1 cellular context compared by ENCODE assay signal in the genomic region with DNA sequence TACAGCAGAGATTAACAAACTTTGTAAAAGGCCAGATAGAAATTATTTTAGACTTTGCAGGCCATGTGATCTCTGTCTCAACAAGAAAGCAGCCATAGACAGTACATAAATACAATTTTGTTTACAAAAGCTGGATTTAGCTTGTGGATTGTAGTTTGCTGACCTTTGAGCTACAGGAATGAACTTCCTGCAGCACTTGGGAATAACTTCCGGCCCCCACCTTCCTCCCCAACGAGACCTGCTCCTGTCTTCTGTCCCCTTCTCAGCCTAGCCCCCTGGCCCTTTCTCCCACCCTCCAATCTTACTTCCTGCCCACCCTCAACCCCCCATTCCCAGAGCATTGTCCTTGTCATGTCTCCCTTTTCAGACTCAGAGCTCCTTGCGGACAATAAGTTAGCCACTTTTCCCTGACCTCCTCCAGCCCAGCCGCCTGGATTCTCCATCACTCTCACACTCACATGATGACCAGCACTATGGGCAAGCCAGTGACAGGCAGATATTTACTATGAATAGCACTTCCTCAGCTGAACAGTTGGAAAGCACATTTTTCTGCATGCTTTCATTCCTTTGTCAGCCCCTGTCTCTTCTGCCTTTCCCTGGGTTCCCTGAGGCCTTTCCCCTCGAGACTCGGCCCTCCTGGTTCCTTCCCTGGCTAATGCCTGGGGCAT.
TF ChIP-seq lines count a peak whose summit lies in the region.

No MANE protein-coding gene starts in this region.

TF ChIP-seq in HepG2, 621 proteins besides CTCF, POLR2A, EP300 and RAD21:
- TF ChIP-seq HNF4G (IDR thresholded peaks at IDR 0.05; ENCODE audit: borderline replicate concordance, low read depth, low read length) (peak; percentile 30; the same call in 1 of the 2 replicates), HNF4G (CRISPR knock-in tag; IDR thresholded peaks at IDR 0.05; ENCODE audit: borderline replicate concordance, low read depth) (no peak), ZNF530 (CRISPR knock-in tag; IDR thresholded peaks at IDR 0.05; ENCODE audit: low read depth) (no peak), GABPA (IDR thresholded peaks at IDR 0.05; ENCODE audit: low read depth, low read length) (peak; percentile 58), GABPA (CRISPR knock-in tag; IDR thresholded peaks at IDR 0.05; ENCODE audit: low read depth) (peak; percentile 87), HNF4A (CRISPR knock-in tag; IDR thresholded peaks at IDR 0.05) (peak; percentile 45), NR2C2 (CRISPR knock-in tag; IDR thresholded peaks at IDR 0.05; ENCODE audit: borderline replicate concordance) (peak; percentile 70), GABPB1 (CRISPR knock-in tag; IDR thresholded peaks at IDR 0.05) (peak; percentile 71), JUN (CRISPR knock-in tag; IDR thresholded peaks at IDR 0.05) (no peak), AKAP8 (CRISPR knock-in tag; IDR thresholded peaks at IDR 0.05) (no peak)
- TF ChIP-seq, protein P1, sequence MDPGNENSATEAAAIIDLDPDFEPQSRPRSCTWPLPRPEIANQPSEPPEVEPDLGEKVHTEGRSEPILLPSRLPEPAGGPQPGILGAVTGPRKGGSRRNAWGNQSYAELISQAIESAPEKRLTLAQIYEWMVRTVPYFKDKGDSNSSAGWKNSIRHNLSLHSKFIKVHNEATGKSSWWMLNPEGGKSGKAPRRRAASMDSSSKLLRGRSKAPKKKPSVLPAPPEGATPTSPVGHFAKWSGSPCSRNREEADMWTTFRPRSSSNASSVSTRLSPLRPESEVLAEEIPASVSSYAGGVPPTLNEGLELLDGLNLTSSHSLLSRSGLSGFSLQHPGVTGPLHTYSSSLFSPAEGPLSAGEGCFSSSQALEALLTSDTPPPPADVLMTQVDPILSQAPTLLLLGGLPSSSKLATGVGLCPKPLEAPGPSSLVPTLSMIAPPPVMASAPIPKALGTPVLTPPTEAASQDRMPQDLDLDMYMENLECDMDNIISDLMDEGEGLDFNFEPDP (CRISPR knock-in tag; conservative IDR thresholded peaks at IDR 0.05): 0 out of 2 replicates have a peak, but pooled peaks have one; percentile 22
- TF ChIP-seq, protein P2, sequence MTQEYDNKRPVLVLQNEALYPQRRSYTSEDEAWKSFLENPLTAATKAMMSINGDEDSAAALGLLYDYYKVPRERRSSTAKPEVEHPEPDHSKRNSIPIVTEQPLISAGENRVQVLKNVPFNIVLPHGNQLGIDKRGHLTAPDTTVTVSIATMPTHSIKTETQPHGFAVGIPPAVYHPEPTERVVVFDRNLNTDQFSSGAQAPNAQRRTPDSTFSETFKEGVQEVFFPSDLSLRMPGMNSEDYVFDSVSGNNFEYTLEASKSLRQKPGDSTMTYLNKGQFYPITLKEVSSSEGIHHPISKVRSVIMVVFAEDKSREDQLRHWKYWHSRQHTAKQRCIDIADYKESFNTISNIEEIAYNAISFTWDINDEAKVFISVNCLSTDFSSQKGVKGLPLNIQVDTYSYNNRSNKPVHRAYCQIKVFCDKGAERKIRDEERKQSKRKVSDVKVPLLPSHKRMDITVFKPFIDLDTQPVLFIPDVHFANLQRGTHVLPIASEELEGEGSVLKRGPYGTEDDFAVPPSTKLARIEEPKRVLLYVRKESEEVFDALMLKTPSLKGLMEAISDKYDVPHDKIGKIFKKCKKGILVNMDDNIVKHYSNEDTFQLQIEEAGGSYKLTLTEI (CRISPR knock-in tag; conservative IDR thresholded peaks at IDR 0.05): no peak
- TF ChIP-seq, protein P3, sequence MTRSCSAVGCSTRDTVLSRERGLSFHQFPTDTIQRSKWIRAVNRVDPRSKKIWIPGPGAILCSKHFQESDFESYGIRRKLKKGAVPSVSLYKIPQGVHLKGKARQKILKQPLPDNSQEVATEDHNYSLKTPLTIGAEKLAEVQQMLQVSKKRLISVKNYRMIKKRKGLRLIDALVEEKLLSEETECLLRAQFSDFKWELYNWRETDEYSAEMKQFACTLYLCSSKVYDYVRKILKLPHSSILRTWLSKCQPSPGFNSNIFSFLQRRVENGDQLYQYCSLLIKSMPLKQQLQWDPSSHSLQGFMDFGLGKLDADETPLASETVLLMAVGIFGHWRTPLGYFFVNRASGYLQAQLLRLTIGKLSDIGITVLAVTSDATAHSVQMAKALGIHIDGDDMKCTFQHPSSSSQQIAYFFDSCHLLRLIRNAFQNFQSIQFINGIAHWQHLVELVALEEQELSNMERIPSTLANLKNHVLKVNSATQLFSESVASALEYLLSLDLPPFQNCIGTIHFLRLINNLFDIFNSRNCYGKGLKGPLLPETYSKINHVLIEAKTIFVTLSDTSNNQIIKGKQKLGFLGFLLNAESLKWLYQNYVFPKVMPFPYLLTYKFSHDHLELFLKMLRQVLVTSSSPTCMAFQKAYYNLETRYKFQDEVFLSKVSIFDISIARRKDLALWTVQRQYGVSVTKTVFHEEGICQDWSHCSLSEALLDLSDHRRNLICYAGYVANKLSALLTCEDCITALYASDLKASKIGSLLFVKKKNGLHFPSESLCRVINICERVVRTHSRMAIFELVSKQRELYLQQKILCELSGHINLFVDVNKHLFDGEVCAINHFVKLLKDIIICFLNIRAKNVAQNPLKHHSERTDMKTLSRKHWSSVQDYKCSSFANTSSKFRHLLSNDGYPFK (CRISPR knock-in tag; IDR thresholded peaks at IDR 0.05; ENCODE audit: borderline replicate concordance): no peak
- TF ChIP-seq, protein P4, sequence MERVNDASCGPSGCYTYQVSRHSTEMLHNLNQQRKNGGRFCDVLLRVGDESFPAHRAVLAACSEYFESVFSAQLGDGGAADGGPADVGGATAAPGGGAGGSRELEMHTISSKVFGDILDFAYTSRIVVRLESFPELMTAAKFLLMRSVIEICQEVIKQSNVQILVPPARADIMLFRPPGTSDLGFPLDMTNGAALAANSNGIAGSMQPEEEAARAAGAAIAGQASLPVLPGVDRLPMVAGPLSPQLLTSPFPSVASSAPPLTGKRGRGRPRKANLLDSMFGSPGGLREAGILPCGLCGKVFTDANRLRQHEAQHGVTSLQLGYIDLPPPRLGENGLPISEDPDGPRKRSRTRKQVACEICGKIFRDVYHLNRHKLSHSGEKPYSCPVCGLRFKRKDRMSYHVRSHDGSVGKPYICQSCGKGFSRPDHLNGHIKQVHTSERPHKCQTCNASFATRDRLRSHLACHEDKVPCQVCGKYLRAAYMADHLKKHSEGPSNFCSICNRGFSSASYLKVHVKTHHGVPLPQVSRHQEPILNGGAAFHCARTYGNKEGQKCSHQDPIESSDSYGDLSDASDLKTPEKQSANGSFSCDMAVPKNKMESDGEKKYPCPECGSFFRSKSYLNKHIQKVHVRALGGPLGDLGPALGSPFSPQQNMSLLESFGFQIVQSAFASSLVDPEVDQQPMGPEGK (CRISPR knock-in tag; IDR thresholded peaks at IDR 0.05): peak; percentile 65
- TF ChIP-seq, protein P5, sequence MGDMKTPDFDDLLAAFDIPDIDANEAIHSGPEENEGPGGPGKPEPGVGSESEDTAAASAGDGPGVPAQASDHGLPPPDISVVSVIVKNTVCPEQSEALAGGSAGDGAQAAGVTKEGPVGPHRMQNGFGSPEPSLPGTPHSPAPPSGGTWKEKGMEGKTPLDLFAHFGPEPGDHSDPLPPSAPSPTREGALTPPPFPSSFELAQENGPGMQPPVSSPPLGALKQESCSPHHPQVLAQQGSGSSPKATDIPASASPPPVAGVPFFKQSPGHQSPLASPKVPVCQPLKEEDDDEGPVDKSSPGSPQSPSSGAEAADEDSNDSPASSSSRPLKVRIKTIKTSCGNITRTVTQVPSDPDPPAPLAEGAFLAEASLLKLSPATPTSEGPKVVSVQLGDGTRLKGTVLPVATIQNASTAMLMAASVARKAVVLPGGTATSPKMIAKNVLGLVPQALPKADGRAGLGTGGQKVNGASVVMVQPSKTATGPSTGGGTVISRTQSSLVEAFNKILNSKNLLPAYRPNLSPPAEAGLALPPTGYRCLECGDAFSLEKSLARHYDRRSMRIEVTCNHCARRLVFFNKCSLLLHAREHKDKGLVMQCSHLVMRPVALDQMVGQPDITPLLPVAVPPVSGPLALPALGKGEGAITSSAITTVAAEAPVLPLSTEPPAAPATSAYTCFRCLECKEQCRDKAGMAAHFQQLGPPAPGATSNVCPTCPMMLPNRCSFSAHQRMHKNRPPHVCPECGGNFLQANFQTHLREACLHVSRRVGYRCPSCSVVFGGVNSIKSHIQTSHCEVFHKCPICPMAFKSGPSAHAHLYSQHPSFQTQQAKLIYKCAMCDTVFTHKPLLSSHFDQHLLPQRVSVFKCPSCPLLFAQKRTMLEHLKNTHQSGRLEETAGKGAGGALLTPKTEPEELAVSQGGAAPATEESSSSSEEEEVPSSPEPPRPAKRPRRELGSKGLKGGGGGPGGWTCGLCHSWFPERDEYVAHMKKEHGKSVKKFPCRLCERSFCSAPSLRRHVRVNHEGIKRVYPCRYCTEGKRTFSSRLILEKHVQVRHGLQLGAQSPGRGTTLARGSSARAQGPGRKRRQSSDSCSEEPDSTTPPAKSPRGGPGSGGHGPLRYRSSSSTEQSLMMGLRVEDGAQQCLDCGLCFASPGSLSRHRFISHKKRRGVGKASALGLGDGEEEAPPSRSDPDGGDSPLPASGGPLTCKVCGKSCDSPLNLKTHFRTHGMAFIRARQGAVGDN (CRISPR knock-in tag; IDR thresholded peaks at IDR 0.05): no peak
- TF ChIP-seq, protein P6, sequence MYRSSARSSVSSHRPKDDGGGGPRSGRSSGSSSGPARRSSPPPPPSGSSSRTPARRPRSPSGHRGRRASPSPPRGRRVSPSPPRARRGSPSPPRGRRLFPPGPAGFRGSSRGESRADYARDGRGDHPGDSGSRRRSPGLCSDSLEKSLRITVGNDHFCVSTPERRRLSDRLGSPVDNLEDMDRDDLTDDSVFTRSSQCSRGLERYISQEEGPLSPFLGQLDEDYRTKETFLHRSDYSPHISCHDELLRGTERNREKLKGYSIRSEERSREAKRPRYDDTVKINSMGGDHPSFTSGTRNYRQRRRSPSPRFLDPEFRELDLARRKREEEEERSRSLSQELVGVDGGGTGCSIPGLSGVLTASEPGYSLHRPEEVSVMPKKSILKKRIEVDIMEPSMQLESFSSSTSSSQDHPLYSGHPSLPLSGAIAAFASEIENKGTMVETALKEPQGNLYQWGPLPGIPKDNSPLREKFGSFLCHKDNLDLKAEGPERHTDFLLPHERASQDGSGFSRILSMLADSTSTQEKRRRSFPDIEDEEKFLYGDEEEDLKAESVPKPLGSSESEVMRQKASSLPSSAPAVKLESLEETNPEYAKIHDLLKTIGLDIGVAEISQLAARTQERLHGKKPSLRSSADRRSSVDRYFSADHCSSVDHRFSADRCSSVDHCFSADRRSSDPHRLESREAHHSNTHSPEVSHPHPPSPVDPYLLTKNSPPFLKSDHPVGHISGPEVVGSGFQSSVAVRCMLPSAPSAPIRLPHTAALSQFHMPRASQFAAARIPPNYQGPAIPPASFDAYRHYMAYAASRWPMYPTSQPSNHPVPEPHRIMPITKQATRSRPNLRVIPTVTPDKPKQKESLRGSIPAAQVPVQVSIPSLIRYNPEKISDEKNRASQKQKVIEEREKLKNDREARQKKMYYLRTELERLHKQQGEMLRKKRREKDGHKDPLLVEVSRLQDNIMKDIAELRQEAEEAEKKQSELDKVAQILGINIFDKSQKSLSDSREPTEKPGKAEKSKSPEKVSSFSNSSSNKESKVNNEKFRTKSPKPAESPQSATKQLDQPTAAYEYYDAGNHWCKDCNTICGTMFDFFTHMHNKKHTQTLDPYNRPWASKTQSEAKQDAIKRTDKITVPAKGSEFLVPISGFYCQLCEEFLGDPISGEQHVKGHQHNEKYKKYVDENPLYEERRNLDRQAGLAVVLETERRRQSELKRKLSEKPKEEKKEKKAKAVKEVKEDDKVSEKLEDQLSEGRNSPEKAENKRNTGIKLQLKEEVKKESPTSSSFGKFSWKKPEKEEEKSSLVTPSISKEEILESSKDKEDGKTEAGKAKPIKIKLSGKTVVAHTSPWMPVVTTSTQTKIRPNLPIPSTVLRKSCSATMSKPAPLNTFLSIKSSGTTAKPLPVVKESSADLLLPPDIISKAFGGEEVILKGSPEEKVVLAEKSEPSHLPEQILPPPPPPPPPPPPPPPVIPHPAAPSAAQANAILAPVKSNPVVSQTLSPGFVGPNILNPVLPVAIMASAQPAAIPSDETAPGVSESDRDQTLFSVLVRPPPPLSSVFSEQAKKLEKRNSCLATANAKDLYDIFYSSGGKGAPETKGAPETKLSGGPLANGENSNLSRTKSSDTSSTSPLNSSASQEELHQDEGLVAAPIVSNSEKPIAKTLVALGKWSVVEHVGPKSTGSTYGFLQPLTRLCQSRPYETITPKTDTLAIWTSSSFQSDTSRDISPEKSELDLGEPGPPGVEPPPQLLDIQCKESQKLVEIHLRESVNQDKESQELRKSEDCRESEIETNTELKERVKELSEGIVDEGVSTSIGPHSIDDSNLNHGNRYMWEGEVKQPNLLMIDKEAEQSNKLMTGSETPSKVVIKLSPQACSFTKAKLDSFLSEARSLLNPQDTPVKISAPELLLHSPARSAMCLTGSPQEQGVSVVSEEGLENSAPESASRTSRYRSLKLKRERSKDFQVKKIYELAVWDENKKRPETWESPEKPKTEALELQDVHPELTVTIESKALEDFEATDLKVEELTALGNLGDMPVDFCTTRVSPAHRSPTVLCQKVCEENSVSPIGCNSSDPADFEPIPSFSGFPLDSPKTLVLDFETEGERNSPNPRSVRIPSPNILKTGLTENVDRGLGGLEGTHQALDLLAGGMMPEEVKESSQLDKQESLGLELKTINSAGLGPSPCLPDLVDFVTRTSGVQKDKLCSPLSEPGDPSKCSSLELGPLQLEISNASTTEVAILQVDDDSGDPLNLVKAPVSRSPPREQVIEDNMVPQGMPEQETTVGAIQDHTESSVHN (CRISPR knock-in tag; IDR thresholded peaks at IDR 0.05): no peak
TF ChIP-seq in HepG2: peak in this region for 7.
